ENCODE assay signal across 8 cellular contexts in genomic region chr14:102138535-102138934, GRCh38. TPM values are rescaled to one million over a fixed set of nuclear protein-coding genes. Genes with fewer than 3 reads are reported as not detected.
DNase-seq lines count a peak whose midpoint lies in the region; ATAC-seq and TF ChIP-seq lines count a peak whose summit lies in the region.

No MANE protein-coding gene starts in this region.

- H3K27ac ChIP-seq in OCI-LY7 (ENCODE audit: low read depth, low read length, poor library complexity, severe bottlenecking) (peak overlapping the region; percentile 56), trophoblast cell (ENCODE audit: low read depth, low read length) (no peak overlapping the region)

- no peak overlapping the region for H3K4ac ChIP-seq in trophoblast cell (ENCODE audit: low read depth, low read length)

- H3K9me3 ChIP-seq in ES-I3 (ENCODE audit: control insufficient read depth, insufficient read depth, low read length) (no peaks in the 10 kb centered on the region), OCI-LY7 (ENCODE audit: low read length) (no peaks in the 10 kb centered on the region), trophoblast cell (ENCODE audit: insufficient read depth, low read depth, low read length) (no peaks in the 10 kb centered on the region)

- no peaks in the 10 kb centered on the region for H3K9me3 Mint-ChIP-seq in endothelial cell (ENCODE audit: unreplicated experiment)

- H3K79me2 ChIP-seq in OCI-LY7 (ENCODE audit: insufficient read depth, low read depth, low read length) (peaks cover 47% of the 10 kb centered on the region), trophoblast cell (ENCODE audit: control insufficient read depth, insufficient read depth, low read length, poor library complexity) (peaks cover 12% of the 10 kb centered on the region)

- ATAC-seq in HG03571 (IDR thresholded peaks at IDR 0.05; ENCODE audit: unreplicated experiment), result no peak

- H4K12ac ChIP-seq in trophoblast cell (ENCODE audit: low read depth, low read length), result no peak overlapping the region

- H3K36me3 Mint-ChIP-seq in endothelial cell (ENCODE audit: low read depth, unreplicated experiment), result peaks cover 5% of the 10 kb centered on the region

- H3K36me3 ChIP-seq in ES-I3 (ENCODE audit: insufficient read depth, low read length), result no peaks in the 10 kb centered on the region
- H3K36me3 ChIP-seq in OCI-LY7 (ENCODE audit: insufficient read depth, low read length), result peaks cover 12% of the 10 kb centered on the region
- peaks cover 4 to 6% of the 10 kb centered on the region in 2 experiments for H3K36me3 ChIP-seq in trophoblast cell (ENCODE audit: control insufficient read depth in 1 of 2, insufficient read depth in 2 of 2, low read length in 2 of 2)

- H3K23ac ChIP-seq in trophoblast cell (ENCODE audit: low read length), result no peak overlapping the region

- H3K27me3 Mint-ChIP-seq in endothelial cell (ENCODE audit: unreplicated experiment), result peaks cover 12% of the 10 kb centered on the region

- H3K27me3 ChIP-seq in trophoblast cell (ENCODE audit: insufficient read depth, low read length), result no peaks in the 10 kb centered on the region

- CTCF ChIA-PET in OCI-LY7 (lab: Charles Lee; ENCODE audit: unreplicated experiment), result no interaction called here

- no peak overlapping the region for H4K91ac ChIP-seq in trophoblast cell (ENCODE audit: low read depth, low read length)

- intact Hi-C loops in OCI-LY7 (cut with micrococcal nuclease; ENCODE audit: unreplicated experiment), result loop anchor here (5.0 kb wide), 1 partner anchor 1489 kb away; the partner anchor contains the start of gene KLC1

- POLR2A ChIA-PET in OCI-LY7 (lab: Charles Lee), result interaction anchor here (0.8 kb wide), 1 partner anchor 166 kb away, joined by 6 read pairs; no protein-coding TSS in a partner anchor

- no peak overlapping the region for H4K8ac ChIP-seq in trophoblast cell (ENCODE audit: low read depth, low read length)

- H3K4me3 Mint-ChIP-seq in endothelial cell (ENCODE audit: unreplicated experiment), result peak overlapping the region; percentile 96

- peak overlapping the region; percentile 93 for H3K4me3 ChIP-seq in OCI-LY7 (ENCODE audit: low read depth, low read length, poor library complexity, severe bottlenecking)
- H3K4me3 ChIP-seq in trophoblast cell (ENCODE audit: low read depth, low read length), result no peak overlapping the region

- peak overlapping the region; percentile 96 for H2AFZ ChIP-seq in OCI-LY7 (ENCODE audit: low read length)
- no peak overlapping the region for H2AFZ ChIP-seq in trophoblast cell (ENCODE audit: insufficient read depth, low read length, poor library complexity)

- H3K14ac ChIP-seq in trophoblast cell (ENCODE audit: low read length), result no peak overlapping the region

- H3K4me1 Mint-ChIP-seq in endothelial cell (ENCODE audit: unreplicated experiment), result peaks cover 13% of the 10 kb centered on the region

- H3K27ac Mint-ChIP-seq in endothelial cell (ENCODE audit: unreplicated experiment), result peak overlapping the region; percentile 48

- H2BK120ac ChIP-seq in trophoblast cell (ENCODE audit: insufficient read depth, low read length, poor library complexity), result no peak overlapping the region

- DNase-seq in OCI-LY7 (ENCODE audit: low spot score) (no peak), endothelial cell (ENCODE audit: low spot score) (no peak), trophoblast cell (peak in 1 of 2 donors; percentile 46), SHP77 treated with DMSO at 0.1 percent for 48 hours (lab: John Stamatoyannopoulos, UW) (no peak), NCI-H2081 (lab: John Stamatoyannopoulos, UW) (no peak), dedifferentiated amniotic fluid mesenchymal stem cell (ENCODE audit: extremely low spot score) (no peak)

- H3K4me1 ChIP-seq in ES-I3 (ENCODE audit: insufficient read depth, low read length) (peaks cover 11% of the 10 kb centered on the region; the same call in 1 of the 2 replicates), OCI-LY7 (ENCODE audit: insufficient read depth, low read length, poor library complexity, severe bottlenecking) (peaks cover 19% of the 10 kb centered on the region), trophoblast cell (ENCODE audit: control insufficient read depth in 1 of 2, insufficient read depth in 2 of 2, low read length in 2 of 2) (no peaks in the 10 kb centered on the region)

- H3K4me2 ChIP-seq in OCI-LY7 (ENCODE audit: low read length), result peak overlapping the region; percentile 97
- H3K4me2 ChIP-seq in trophoblast cell (ENCODE audit: low read length), result peak overlapping the region; percentile 82

- no peak overlapping the region for H2AK5ac ChIP-seq in trophoblast cell (ENCODE audit: low read length)

- H2BK12ac ChIP-seq in trophoblast cell (ENCODE audit: low read length), result no peak overlapping the region

- H3K79me1 ChIP-seq in trophoblast cell (ENCODE audit: low read length), result peaks cover 9% of the 10 kb centered on the region

- no peaks in the 10 kb centered on the region for H3K9me2 ChIP-seq in OCI-LY7 (ENCODE audit: insufficient read depth, low read length)

- H3K9ac ChIP-seq in ES-I3 (ENCODE audit: low read depth, low read length) (peak overlapping the region; percentile 86), trophoblast cell (ENCODE audit: low read length) (no peak overlapping the region)

- no peak overlapping the region for H2BK5ac ChIP-seq in trophoblast cell (ENCODE audit: low read depth, low read length, poor library complexity)

- TF ChIP-seq CTCF in OCI-LY7 (conservative IDR thresholded peaks at IDR 0.05; ENCODE audit: low read length) (no peak), endothelial cell (IDR thresholded peaks at IDR 0.05; ENCODE audit: unreplicated experiment) (no peak)

- no peaks in the 10 kb centered on the region for H4K20me1 ChIP-seq in OCI-LY7 (ENCODE audit: insufficient read depth, low read length)

- WGBS in trophoblast cell (ENCODE audit: extremely low coverage, insufficient coverage, insufficient read length), result no CpG with 5 or more reads among the region's 3 CpGs

- TSS peak; percentile 86 for BruUV-seq in OCI-LY7 (replicated peaks; lab: Mats Ljungman, UMichigan)

- H3K18ac ChIP-seq in trophoblast cell (ENCODE audit: low read length), result no peak overlapping the region

RNA-seq across cellular contexts. Expression of gene WDR20, which starts 1.2 kb away (rescaled TPM):
- total RNA-seq in OCI-LY7 (2014; rRNA removed; shearing (Covaris generic)), result 13.3 and 18.0 TPM in 2 replicates
- total RNA-seq in OCI-LY7 (2022) (31.0 and 40.6 TPM in 2 replicates), endothelial cell (ENCODE audit: unreplicated experiment) (28.5 TPM)
- 17.9 and 18.4 TPM in 2 replicates for polyA plus RNA-seq in trophoblast cell (2013)

RNA-seq across cellular contexts. Expression of gene HSP90AA1, which starts 51.7 kb away (rescaled TPM):
- 294 and 344 TPM in 2 replicates for total RNA-seq in OCI-LY7 (2014; rRNA removed; shearing (Covaris generic))
- 610 and 704 TPM in 2 replicates for total RNA-seq in OCI-LY7 (2022)
- 246 TPM for total RNA-seq in endothelial cell (ENCODE audit: unreplicated experiment)
- polyA plus RNA-seq in trophoblast cell (2013), result 699 and 726 TPM in 2 replicates
